In genomic region chr1:213678348-213678747, GRCh38 we compare ENCODE assay signal across 37 cellular contexts.
"Had no signal": no experiment of that assay in that cellular context is flagged by ENCODE, and none has a peak within 500 bp of the region (broad histone marks: within the 10 kb centered on the region; RNA-seq: fewer than 3 reads in every experiment).

No MANE protein-coding gene starts in this region.

- H3K9me3 Mint-ChIP-seq: activated B cell treated with CpG ODN at 0.5 μM for 24 hours; activated CD4-positive, alpha-beta memory T cell treated with anti-CD3 and anti-CD28 coated beads for 36 hours; activated naive CD4-positive, alpha-beta T cell treated with anti-CD3 and anti-CD28 coated beads, Interleukin-2, amount 10 ng/mL, durations not matched to agents 7 days and 5 days; activated T-helper 1 cell treated with anti-CD3 and anti-CD28 coated beads, Interleukin-12 subunit alpha, Interleukin-12 subunit beta, Interleukin-2, Interleukin-4 antibody, amounts not matched to agents 30 ng/mL and 10 ng/mL and 1 ng/mL, durations not matched to agents 14 hours and 24 hours and 36 hours; activated T-helper 2 cell treated with anti-CD3 and anti-CD28 coated beads, Interferon-gamma antibody, Interleukin-2, Interleukin-4, amounts not matched to agents 10 μg/mL and 5 μg/mL and 100 μg/mL, durations not matched to agents 14 hours and 24 hours and 36 hours; dendritic cell treated with granulocyte-macrophage colony-stimulating factor and Interleukin-4, amounts not matched to agents 40 ng/mL and 50 ng/mL, for 4 days; T-helper 2 cell treated with Interferon-gamma antibody and Interleukin-4, amounts not matched to agents 5 μg/mL and 100 μg/mL, for 36 hours had no signal

- H3K4me1 Mint-ChIP-seq: activated B cell treated with CpG ODN at 0.5 μM for 24 hours; activated CD8-positive, alpha-beta memory T cell treated with anti-CD3 and anti-CD28 coated beads, Interleukin-2, amount 10 ng/mL, durations not matched to agents 7 days and 5 days; activated naive CD4-positive, alpha-beta T cell treated with anti-CD3 and anti-CD28 coated beads, Interleukin-2, amount 10 ng/mL, durations not matched to agents 7 days and 5 days; activated naive CD8-positive, alpha-beta T cell treated with anti-CD3 and anti-CD28 coated beads, Interleukin-2, amount 10 ng/mL, durations not matched to agents 7 days and 5 days; brain; T-helper 17 cell had no signal

- H3K27me3 ChIP-seq: ascending aorta, breast epithelium, cardiac muscle cell, colonic mucosa, foreskin keratinocyte, gastrocnemius medialis had no signal

- H3K9me3 ChIP-seq: ascending aorta, breast epithelium, colonic mucosa, gastrocnemius medialis, heart left ventricle had no signal

- ATAC-seq: activated CD4-positive, CD25-positive, alpha-beta regulatory T cell treated with anti-CD3 and anti-CD28 coated beads, Interleukin-2, amount 50 U/mL, for 24 hours; activated CD8-positive, alpha-beta memory T cell treated with anti-CD3 and anti-CD28 coated beads, Interleukin-2, amount 10 ng/mL, durations not matched to agents 7 days and 5 days; activated CD8-positive, alpha-beta T cell treated with anti-CD3 and anti-CD28 coated beads, Interleukin-2, amount 10 ng/mL, durations not matched to agents 7 days and 5 days; activated naive CD4-positive, alpha-beta T cell treated with anti-CD3 and anti-CD28 coated beads, Interleukin-2, amount 50 U/mL, for 72 hours; esophagus mucosa; foreskin keratinocyte; gastrocnemius medialis; heart left ventricle; T-helper 17 cell had no signal

- H3K4me1 ChIP-seq: ascending aorta, breast epithelium, colonic mucosa, foreskin keratinocyte, gastrocnemius medialis, heart left ventricle had no signal

- H3K27ac Mint-ChIP-seq: activated B cell treated with CpG ODN at 0.5 μM for 24 hours; activated CD4-positive, alpha-beta memory T cell treated with anti-CD3 and anti-CD28 coated beads for 36 hours; activated CD8-positive, alpha-beta memory T cell treated with anti-CD3 and anti-CD28 coated beads, Interleukin-2, amount 10 ng/mL, durations not matched to agents 7 days and 5 days; activated CD8-positive, alpha-beta T cell treated with anti-CD3 and anti-CD28 coated beads, Interleukin-2, amount 10 ng/mL, durations not matched to agents 7 days and 5 days; activated naive CD4-positive, alpha-beta T cell treated with anti-CD3 and anti-CD28 coated beads, Interleukin-2, amount 10 ng/mL, durations not matched to agents 7 days and 5 days; activated naive CD4-positive, alpha-beta T cell treated with anti-CD3 and anti-CD28 coated beads, Interleukin-2, amount 50 U/mL, for 72 hours; activated naive CD8-positive, alpha-beta T cell treated with anti-CD3 and anti-CD28 coated beads, Interleukin-2, amount 10 ng/mL, durations not matched to agents 7 days and 5 days; activated T-helper 1 cell treated with anti-CD3 and anti-CD28 coated beads, Interleukin-12 subunit alpha, Interleukin-12 subunit beta, Interleukin-2, Interleukin-4 antibody, amounts not matched to agents 30 ng/mL and 10 ng/mL and 1 ng/mL, durations not matched to agents 14 hours and 24 hours and 36 hours; activated T-helper 2 cell treated with anti-CD3 and anti-CD28 coated beads, Interferon-gamma antibody, Interleukin-2, Interleukin-4, amounts not matched to agents 10 μg/mL and 5 μg/mL and 100 μg/mL, durations not matched to agents 14 hours and 24 hours and 36 hours; brain; dendritic cell treated with granulocyte-macrophage colony-stimulating factor and Interleukin-4, amounts not matched to agents 40 ng/mL and 50 ng/mL, for 4 days; endodermal cell; T-helper 17 cell; T-helper 2 cell treated with Interferon-gamma antibody and Interleukin-4, amounts not matched to agents 5 μg/mL and 100 μg/mL, for 36 hours had no signal

- H3K27me3 Mint-ChIP-seq: activated B cell treated with CpG ODN at 0.5 μM for 24 hours; activated CD4-positive, alpha-beta memory T cell treated with anti-CD3 and anti-CD28 coated beads for 36 hours; activated CD8-positive, alpha-beta memory T cell treated with anti-CD3 and anti-CD28 coated beads, Interleukin-2, amount 10 ng/mL, durations not matched to agents 7 days and 5 days; activated naive CD4-positive, alpha-beta T cell treated with anti-CD3 and anti-CD28 coated beads, Interleukin-2, amount 10 ng/mL, durations not matched to agents 7 days and 5 days; activated naive CD8-positive, alpha-beta T cell treated with anti-CD3 and anti-CD28 coated beads, Interleukin-2, amount 10 ng/mL, durations not matched to agents 7 days and 5 days; dendritic cell treated with granulocyte-macrophage colony-stimulating factor and Interleukin-4, amounts not matched to agents 40 ng/mL and 50 ng/mL, for 4 days had no signal

- H3K36me3 ChIP-seq: ascending aorta, breast epithelium, cardiac muscle cell, colonic mucosa, gastrocnemius medialis, heart left ventricle, WERI-Rb-1 had no signal

- H3K4me3 Mint-ChIP-seq: activated B cell treated with CpG ODN at 0.5 μM for 24 hours; activated CD4-positive, alpha-beta memory T cell treated with anti-CD3 and anti-CD28 coated beads for 36 hours; activated CD8-positive, alpha-beta memory T cell treated with anti-CD3 and anti-CD28 coated beads, Interleukin-2, amount 10 ng/mL, durations not matched to agents 7 days and 5 days; activated CD8-positive, alpha-beta T cell treated with anti-CD3 and anti-CD28 coated beads, Interleukin-2, amount 10 ng/mL, durations not matched to agents 7 days and 5 days; activated naive CD4-positive, alpha-beta T cell treated with anti-CD3 and anti-CD28 coated beads, Interleukin-2, amount 10 ng/mL, durations not matched to agents 7 days and 5 days; activated naive CD8-positive, alpha-beta T cell treated with anti-CD3 and anti-CD28 coated beads, Interleukin-2, amount 10 ng/mL, durations not matched to agents 7 days and 5 days; activated T-helper 1 cell treated with anti-CD3 and anti-CD28 coated beads, Interleukin-12 subunit alpha, Interleukin-12 subunit beta, Interleukin-2, Interleukin-4 antibody, amounts not matched to agents 30 ng/mL and 10 ng/mL and 1 ng/mL, durations not matched to agents 14 hours and 24 hours and 36 hours; brain; dendritic cell treated with granulocyte-macrophage colony-stimulating factor and Interleukin-4, amounts not matched to agents 40 ng/mL and 50 ng/mL, for 4 days; endodermal cell; T-helper 17 cell; T-helper 2 cell treated with Interferon-gamma antibody and Interleukin-4, amounts not matched to agents 5 μg/mL and 100 μg/mL, for 36 hours had no signal

- DNase-seq: activated B cell treated with CpG ODN at 0.5 μM for 24 hours; activated CD4-positive, alpha-beta memory T cell treated with anti-CD3 and anti-CD28 coated beads for 36 hours; activated CD4-positive, alpha-beta T cell treated with anti-CD3 and anti-CD28 coated beads for 48 hours; activated CD8-positive, alpha-beta memory T cell treated with anti-CD3 and anti-CD28 coated beads, Interleukin-2, amount 10 ng/mL, durations not matched to agents 7 days and 5 days; activated CD8-positive, alpha-beta memory T cell treated with anti-CD3 and anti-CD28 coated beads, Interleukin-2, amount 50 U/mL, for 4 hours; activated CD8-positive, alpha-beta T cell treated with anti-CD3 and anti-CD28 coated beads, Interleukin-2, amount 10 ng/mL, durations not matched to agents 7 days and 5 days; activated effector memory CD4-positive, alpha-beta T cell treated with anti-CD3 and anti-CD28 coated beads, Interleukin-2, amount 50 U/mL, for 16 hours; activated naive CD4-positive, alpha-beta T cell; activated naive CD4-positive, alpha-beta T cell treated with anti-CD3 and anti-CD28 coated beads, Interleukin-2, amount 10 ng/mL, durations not matched to agents 7 days and 5 days; activated naive CD8-positive, alpha-beta T cell treated with anti-CD3 and anti-CD28 coated beads, Interleukin-2, amount 10 ng/mL, durations not matched to agents 7 days and 5 days; activated T-cell treated with anti-CD3 and anti-CD28 coated beads, Interleukin-2, amount 50 U/mL, for 1 hour; activated T-cell treated with anti-CD3 and anti-CD28 coated beads, Interleukin-2, amount 50 U/mL, for 48 hours; central memory CD4-positive, alpha-beta T cell; cerebellar nuclear complex; colonic mucosa; dorsolateral prefrontal cortex; effector memory CD4-positive, alpha-beta T cell; endodermal cell; foreskin keratinocyte; gastrocnemius medialis; glutamatergic neuron; heart left ventricle; T-helper 1 cell; T-helper 17 cell; T1000; WERI-Rb-1 had no signal

- H3K27ac ChIP-seq: ascending aorta, breast epithelium, cardiac muscle cell, colonic mucosa, dorsolateral prefrontal cortex, foreskin keratinocyte, gastrocnemius medialis, heart left ventricle, WERI-Rb-1 had no signal

- H3K4me3 ChIP-seq: ascending aorta, breast epithelium, cardiac muscle cell, colonic mucosa, dorsolateral prefrontal cortex, gastrocnemius medialis, heart left ventricle had no signal

- H3K36me3 Mint-ChIP-seq: activated CD4-positive, alpha-beta memory T cell treated with anti-CD3 and anti-CD28 coated beads for 36 hours; activated CD8-positive, alpha-beta memory T cell treated with anti-CD3 and anti-CD28 coated beads, Interleukin-2, amount 10 ng/mL, durations not matched to agents 7 days and 5 days; activated naive CD4-positive, alpha-beta T cell treated with anti-CD3 and anti-CD28 coated beads, Interleukin-2, amount 10 ng/mL, durations not matched to agents 7 days and 5 days; activated naive CD4-positive, alpha-beta T cell treated with anti-CD3 and anti-CD28 coated beads, Interleukin-2, amount 50 U/mL, for 72 hours; activated naive CD8-positive, alpha-beta T cell treated with anti-CD3 and anti-CD28 coated beads, Interleukin-2, amount 10 ng/mL, durations not matched to agents 7 days and 5 days; brain had no signal
